1 cellular context compared by ENCODE assay signal in genomic region chr5:95861858-95862561, GRCh38.
TF ChIP-seq lines count a peak whose summit lies in the region.

No MANE protein-coding gene starts in this region.

TF ChIP-seq in HepG2, 621 proteins besides CTCF, POLR2A, EP300 and RAD21:
- 0 out of 2 replicates have a peak, but pooled peaks have one; percentile 24 for TF ChIP-seq ZNF703 (CRISPR knock-in tag; IDR thresholded peaks at IDR 0.05; ENCODE audit: borderline replicate concordance)
- no peak for TF ChIP-seq ZC3H13 (CRISPR knock-in tag; IDR thresholded peaks at IDR 0.05)
- TF ChIP-seq FOXJ3 (CRISPR knock-in tag; IDR thresholded peaks at IDR 0.05; ENCODE audit: borderline replicate concordance), result 0 out of 2 replicates have a peak, but pooled peaks have one; percentile 2
- TF ChIP-seq KMT2A (CRISPR knock-in tag; IDR thresholded peaks at IDR 0.05), result 0 out of 2 replicates have a peak, but pooled peaks have one; percentile 2
- TF ChIP-seq FOSL2 (CRISPR knock-in tag; IDR thresholded peaks at IDR 0.05), result peak; percentile 59
- no peak for TF ChIP-seq RXRB (CRISPR knock-in tag; IDR thresholded peaks at IDR 0.05; ENCODE audit: borderline replicate concordance)
- no peak for TF ChIP-seq BCLAF1 (IDR thresholded peaks at IDR 0.05)
- no peak for TF ChIP-seq ZSCAN9 (CRISPR knock-in tag; IDR thresholded peaks at IDR 0.05; ENCODE audit: borderline replicate concordance)
- no peak for TF ChIP-seq PRMT3 (CRISPR knock-in tag; IDR thresholded peaks at IDR 0.05; ENCODE audit: borderline replicate concordance, low read depth)
- 0 out of 2 replicates have a peak, but pooled peaks have one; percentile 8 for TF ChIP-seq ISL2 (CRISPR knock-in tag; IDR thresholded peaks at IDR 0.05)
- peak; percentile 5 for TF ChIP-seq ASH2L (IDR thresholded peaks at IDR 0.05; ENCODE audit: insufficient read length, low read depth, low read length)
- TF ChIP-seq HBP1 (CRISPR knock-in tag; IDR thresholded peaks at IDR 0.05; ENCODE audit: low read depth), result 0 out of 2 replicates have a peak, but pooled peaks have one; percentile 23
TF ChIP-seq in HepG2: peak in this region for 7.
